In genomic region chr19:33219261-33219812, GRCh38 we compare ENCODE assay signal across 15 cellular contexts. TPM values are rescaled to one million over a fixed set of nuclear protein-coding genes. Genes with fewer than 3 reads are reported as not detected.
DNase-seq lines count a peak whose midpoint lies in the region; ATAC-seq, FAIRE-seq and TF ChIP-seq lines count a peak whose summit lies in the region.
"Had no signal": no experiment of that assay in that cellular context is flagged by ENCODE, and none has a peak within 500 bp of the region (broad histone marks: within the 10 kb centered on the region; RNA-seq: fewer than 3 reads in every experiment).

No MANE protein-coding gene starts in this region.

- no peak overlapping the region for H3K27ac Mint-ChIP-seq in progenitor cell of endocrine pancreas
- H3K27ac Mint-ChIP-seq: naive thymus-derived CD8-positive, alpha-beta T cell; T-helper 17 cell had no signal

- H3K4me3 ChIP-seq in Loucy (ENCODE audit: low read length, poor library complexity, severe bottlenecking) (no peak overlapping the region), bronchial epithelial cell (ENCODE audit: low read depth, low read length) (no peak overlapping the region)
- H3K4me3 ChIP-seq: GM23248 had no signal

- no peaks in the 10 kb centered on the region for H3K4me1 ChIP-seq in Loucy (ENCODE audit: insufficient read depth, low read length, poor library complexity, severe bottlenecking)

- H2AFZ ChIP-seq in Loucy (ENCODE audit: low read length): no peak overlapping the region
- H2AFZ ChIP-seq: GM23248 had no signal

- H3K9me2 ChIP-seq in Loucy (replicated peaks; ENCODE audit: low read depth, low read length): no peaks in the 10 kb centered on the region

- no peaks in the 10 kb centered on the region for H3K27me3 ChIP-seq in Loucy (ENCODE audit: insufficient read depth, low read length, poor library complexity, severe bottlenecking)
- H3K27me3 ChIP-seq in bronchial epithelial cell (ENCODE audit: control insufficient read depth, insufficient read depth, low read length): peaks cover 5% of the 10 kb centered on the region

- TF ChIP-seq CTCF in Loucy (conservative IDR thresholded peaks at IDR 0.05; ENCODE audit: low read length) (peak; percentile 43), bronchial epithelial cell (IDR thresholded peaks at IDR 0.05; ENCODE audit: insufficient read depth, low read length, severe bottlenecking) (peak; percentile 16), progenitor cell of endocrine pancreas (IDR thresholded peaks at IDR 0.05; ENCODE audit: unreplicated experiment) (peak; percentile 29)

- no peak overlapping the region for H3K4me3 Mint-ChIP-seq in progenitor cell of endocrine pancreas (ENCODE audit: low read depth)
- H3K4me3 Mint-ChIP-seq: naive thymus-derived CD8-positive, alpha-beta T cell; T-helper 17 cell had no signal

- no peaks in the 10 kb centered on the region for H3K36me3 Mint-ChIP-seq in progenitor cell of endocrine pancreas (ENCODE audit: insufficient read depth)
- H3K36me3 Mint-ChIP-seq: naive thymus-derived CD8-positive, alpha-beta T cell had no signal

- H3K36me3 ChIP-seq in Loucy (ENCODE audit: insufficient read depth, low read length) (no peaks in the 10 kb centered on the region), bronchial epithelial cell (ENCODE audit: control insufficient read depth, insufficient read depth, low read length) (no peaks in the 10 kb centered on the region)

- H3K9me3 ChIP-seq in Loucy (ENCODE audit: insufficient read depth, low read depth, low read length): no peaks in the 10 kb centered on the region

- peaks cover 29% of the 10 kb centered on the region for H3K27me3 Mint-ChIP-seq in progenitor cell of endocrine pancreas

- no peak for ATAC-seq in GM19035 (IDR thresholded peaks at IDR 0.05; ENCODE audit: unreplicated experiment)
- ATAC-seq: naive thymus-derived CD8-positive, alpha-beta T cell; T-helper 17 cell had no signal

- H3F3A ChIP-seq in Loucy (ENCODE audit: low read depth): no peaks in the 10 kb centered on the region

- no peaks in the 10 kb centered on the region for H4K20me1 ChIP-seq in Loucy (ENCODE audit: insufficient read depth, low read length, poor library complexity, severe bottlenecking)

- H3K79me2 ChIP-seq in Loucy (ENCODE audit: insufficient read depth, low read length): no peaks in the 10 kb centered on the region

- no peak overlapping the region for H3K4me2 ChIP-seq in Loucy (ENCODE audit: low read depth, low read length, poor library complexity, severe bottlenecking)

- FAIRE-seq in bronchial epithelial cell (lab: Jason Lieb, UNC): no peak

- DNase-seq in NCI-H82 (lab: John Stamatoyannopoulos, UW) (peak; percentile 51), NCI-H82 treated with DMSO at 0.1 percent for 48 hours (lab: John Stamatoyannopoulos, UW; ENCODE audit: unreplicated experiment) (no peak), bronchial epithelial cell (ENCODE audit: low read depth) (no peak), progenitor cell of endocrine pancreas (ENCODE audit: low spot score, unreplicated experiment) (no peak), SKM-1 (lab: John Stamatoyannopoulos, UW; ENCODE audit: unreplicated experiment) (no peak), D341Med (ENCODE audit: low spot score) (no peak)
- DNase-seq: ACHN; GM23248; naive thymus-derived CD8-positive, alpha-beta T cell; NCI-H748 treated with DMSO at 0.1 percent for 48 hours; stimulated activated CD4-positive, alpha-beta T cell treated with anti-CD3 and anti-CD28 coated beads, Interleukin-12 subunit alpha, Interleukin-12 subunit beta, amount 100 ng/mL, for 4 hours; T-helper 17 cell had no signal

- no peaks in the 10 kb centered on the region for H3K4me1 Mint-ChIP-seq in progenitor cell of endocrine pancreas (ENCODE audit: low read depth)
- H3K4me1 Mint-ChIP-seq: naive thymus-derived CD8-positive, alpha-beta T cell had no signal

- H3K9ac ChIP-seq in Loucy (ENCODE audit: low read depth, low read length, poor library complexity, severe bottlenecking): no peak overlapping the region
- H3K9ac ChIP-seq: GM23248 had no signal

- no peaks in the 10 kb centered on the region for H3K9me3 Mint-ChIP-seq in progenitor cell of endocrine pancreas (ENCODE audit: low read depth)

RNA-seq across cellular contexts. Expression of gene SLC7A10, which starts 6.3 kb away (rescaled TPM):
- under 0.01 TPM in 1 of 2 replicates, not detected in the other for total RNA-seq in bronchial epithelial cell
- 0.48 and 0.98 TPM in 2 replicates for total RNA-seq in progenitor cell of endocrine pancreas
- total RNA-seq: G401; GM23248; naive thymus-derived CD8-positive, alpha-beta T cell; T-helper 17 cell had no signal

RNA-seq across cellular contexts. Expression of gene LRP3, which starts 25.2 kb away (rescaled TPM):
- total RNA-seq in bronchial epithelial cell (9.0 and 10.2 TPM in 2 replicates), progenitor cell of endocrine pancreas (50.1 and 51.2 TPM in 2 replicates)
- total RNA-seq: naive thymus-derived CD8-positive, alpha-beta T cell had no signal
